In the genomic region with DNA sequence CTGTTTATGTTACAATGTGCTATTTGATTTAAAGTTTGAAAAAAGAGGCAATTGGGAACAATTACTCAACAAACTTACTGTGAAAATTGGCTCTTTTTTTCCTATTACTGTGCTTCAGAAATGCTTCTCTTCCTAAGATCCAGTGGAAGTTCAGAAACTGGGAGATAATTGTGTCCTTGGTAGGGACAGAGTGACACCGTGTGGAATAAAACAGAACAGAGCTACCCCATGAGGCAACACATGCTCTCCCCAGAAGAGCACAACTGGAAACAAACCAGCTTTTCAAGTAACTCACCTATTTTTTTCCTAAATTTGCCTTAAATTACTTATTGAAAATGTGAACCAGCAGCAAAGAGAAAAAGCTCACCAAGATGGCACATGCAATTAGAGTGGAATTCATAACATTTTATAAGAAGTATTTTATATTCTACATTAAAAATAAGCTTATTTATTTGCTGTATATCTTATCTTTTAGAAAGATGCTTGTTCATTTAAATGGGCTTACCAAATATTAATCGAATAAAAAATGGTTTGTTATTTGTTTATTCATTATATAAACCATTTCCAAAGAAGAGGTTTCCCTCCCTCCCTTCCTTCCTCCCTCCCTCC, we compare ENCODE assay signal across 8 cellular contexts.
DNase-seq lines count a peak whose midpoint lies in the region; ATAC-seq, FAIRE-seq and TF ChIP-seq lines count a peak whose summit lies in the region.

No MANE protein-coding gene starts in this region.

- TF ChIP-seq RAD21 in IMR-90 (IDR thresholded peaks at IDR 0.05; ENCODE audit: low read length) = peak; percentile 98

- H3K56ac ChIP-seq in IMR-90 (ENCODE audit: extremely low read depth, insufficient read depth, low read length) = no peak overlapping the region

- intact Hi-C loops in A673 (cut with micrococcal nuclease; ENCODE audit: unreplicated experiment) = loop anchor here (1.0 to 10.0 kb wide), 6 partner anchors 52 to 1653 kb away; a partner anchor contains a TSS
- intact Hi-C loops in IMR-90 (cut with micrococcal nuclease) = loop anchor here (1.0 to 10.0 kb wide), 3 partner anchors 865 to 1144 kb away; a partner anchor contains a TSS
- intact Hi-C loops in Right ventricle myocardium superior (cut with DNase I) = loop anchor here (2.0 kb wide), 1 partner anchor 1143 kb away; no protein-coding TSS in a partner anchor

- no peak overlapping the region for H2BK5ac ChIP-seq in IMR-90 (ENCODE audit: low read depth, low read length, poor library complexity, severe bottlenecking)

- no CpG with 5 or more reads among the region's 2 CpGs for WGBS in IMR-90 (ENCODE audit: extremely low coverage in 2 of 2, insufficient read length in 1 of 2), 2 experiments

- no peak for TF ChIP-seq POLR2A in IMR-90 (IDR thresholded peaks at IDR 0.05; ENCODE audit: low read depth, low read length)

- H2BK120ac ChIP-seq in IMR-90 (ENCODE audit: low read depth, low read length) = no peak overlapping the region

- H3K36me3 ChIP-seq in A673 (ENCODE audit: insufficient read depth, low read length, poor library complexity, severe bottlenecking) = no peaks in the 10 kb centered on the region
- H3K36me3 ChIP-seq in IMR-90 (ENCODE audit: control insufficient read depth, insufficient read depth, low read length) = no peaks in the 10 kb centered on the region

- DNase-seq in A673 (ENCODE audit: low spot score) (peak; percentile 87), IMR-90 (peak; percentile 81), Right ventricle myocardium superior (no peak), retina (peak; percentile 80)
- no peak for DNase-seq in effector CD8-positive, alpha-beta T cell (lab: John Stamatoyannopoulos, UW)

- H2AFZ ChIP-seq in IMR-90 (replicated peaks; ENCODE audit: low read length, poor library complexity) = no peak overlapping the region

- H4K5ac ChIP-seq in IMR-90 (ENCODE audit: low read depth, low read length) = no peak overlapping the region

- no peak overlapping the region for H3K23ac ChIP-seq in IMR-90 (ENCODE audit: low read depth, low read length)

- H3K9me3 ChIP-seq in A673 (ENCODE audit: low read depth, low read length, poor library complexity, severe bottlenecking) (no peaks in the 10 kb centered on the region), IMR-90 (ENCODE audit: control insufficient read depth, insufficient read depth, low read length) (no peaks in the 10 kb centered on the region)

- peak; percentile 96 for FAIRE-seq in TTC549 (lab: Jason Lieb, UNC)

- H3K27ac ChIP-seq in A673 (ENCODE audit: low read depth, low read length, poor library complexity, severe bottlenecking) (no peak overlapping the region), IMR-90 (ENCODE audit: insufficient read depth, low read length) (no peak overlapping the region)

- no peaks in the 10 kb centered on the region for H4K20me1 ChIP-seq in IMR-90 (ENCODE audit: insufficient read depth, low read length)

- POLR2A ChIA-PET in A673 (lab: Charles Lee; ENCODE audit: low non-redundant PET) (interaction anchor here (0.6 to 0.7 kb wide), 2 partner anchors 28 to 1140 kb away, joined by 4 to 33 read pairs; no protein-coding TSS in a partner anchor), IMR-90 (lab: Charles Lee; ENCODE audit: unreplicated experiment) (interaction anchor here (0.8 kb wide), 1 partner anchor 1139 kb away, joined by 3 read pairs; no protein-coding TSS in a partner anchor)

- peak; percentile 84 for TF ChIP-seq CTCF in A673 (conservative IDR thresholded peaks at IDR 0.05; ENCODE audit: low read depth, low read length)
- peak; percentile 94 for TF ChIP-seq CTCF in IMR-90 (conservative IDR thresholded peaks at IDR 0.05; ENCODE audit: low read depth, low read length)

- H3K9ac ChIP-seq in IMR-90 (ENCODE audit: low read depth, low read length) = no peak overlapping the region

- H2BK20ac ChIP-seq in IMR-90 (ENCODE audit: low read depth, low read length) = no peak overlapping the region

- no peak overlapping the region for H2BK15ac ChIP-seq in IMR-90 (ENCODE audit: low read depth, low read length)

- H4K8ac ChIP-seq in IMR-90 (ENCODE audit: low read depth in 2 of 2, low read length in 2 of 2) = no peak overlapping the region

- no peak overlapping the region for H3K4me2 ChIP-seq in IMR-90 (ENCODE audit: low read depth, low read length)

- H3K14ac ChIP-seq in IMR-90 (replicated peaks; ENCODE audit: low read depth, low read length) = no peak overlapping the region

- dilution Hi-C loops in IMR-90 (cut with HindIII; ENCODE audit: low sequenced_read_pairs, unreplicated experiment) = no loop called here

- no peaks in the 10 kb centered on the region for H3K9me1 ChIP-seq in IMR-90 (ENCODE audit: insufficient read depth, low read length)

- no peaks in the 10 kb centered on the region for H3K79me1 ChIP-seq in IMR-90 (ENCODE audit: low read depth in 1 of 2, low read length in 2 of 2)

- no peak overlapping the region for H2AK5ac ChIP-seq in IMR-90 (ENCODE audit: low read depth, low read length)

- H3K4me3 ChIP-seq in A673 (ENCODE audit: low read depth, low read length, poor library complexity, severe bottlenecking) (no peak overlapping the region), IMR-90 (ENCODE audit: insufficient read depth, low read depth, low read length) (no peak overlapping the region)

- H2AK9ac ChIP-seq in IMR-90 (replicated peaks; ENCODE audit: low read depth, low read length, poor library complexity) = no peak overlapping the region

- BruUV-seq in A673 (replicated peaks; lab: Mats Ljungman, UMichigan) (no TSS peak), IMR-90 (replicated peaks; lab: Mats Ljungman, UMichigan) (no TSS peak)

- H3K18ac ChIP-seq in IMR-90 (ENCODE audit: low read depth, low read length) = no peak overlapping the region

- in situ Hi-C loops in IMR-90 (cut with MboI; ENCODE audit: low sequenced_read_pairs) = loop anchor here (25.0 kb wide), 2 partner anchors 1542 to 1667 kb away; no protein-coding TSS in a partner anchor

- ATAC-seq in IMR-90 (ENCODE audit: low read depth) (peak; percentile 99), Right ventricle myocardium superior (ENCODE audit: poor library complexity) (peak; percentile 92), HG02970 (IDR thresholded peaks at IDR 0.05; ENCODE audit: low FRiP score, unreplicated experiment) (no peak), GM21717 (IDR thresholded peaks at IDR 0.05; ENCODE audit: unreplicated experiment) (no peak)

- no peak overlapping the region for H3K4ac ChIP-seq in IMR-90 (ENCODE audit: low read depth, low read length)

- no peak overlapping the region for H4K91ac ChIP-seq in IMR-90 (ENCODE audit: insufficient read depth, low read depth, low read length)

- CTCF ChIA-PET in A673 (lab: Charles Lee) = interaction anchor here (0.6 to 2.1 kb wide), 11 partner anchors 13 to 1659 kb away, joined by 3 to 22 read pairs (median 4); no protein-coding TSS in a partner anchor
- CTCF ChIA-PET in IMR-90 (lab: Yijun Ruan, JAX) = interaction anchor here (0.6 to 1.4 kb wide), 15 partner anchors 14 to 1216 kb away, joined by 3 to 11 read pairs (median 4); no protein-coding TSS in a partner anchor

- H3K4me1 ChIP-seq in A673 (ENCODE audit: insufficient read depth, low read length, poor library complexity, severe bottlenecking) = peaks cover 23% of the 10 kb centered on the region
- H3K4me1 ChIP-seq in IMR-90 (ENCODE audit: control insufficient read depth, insufficient read depth, low read length) = no peaks in the 10 kb centered on the region

- H3K27me3 ChIP-seq in A673 (replicated peaks; ENCODE audit: insufficient read depth, low read depth, low read length, poor library complexity) (no peaks in the 10 kb centered on the region), IMR-90 (ENCODE audit: control insufficient read depth, insufficient read depth, low read length) (no peaks in the 10 kb centered on the region)

TF ChIP-seq in IMR-90, 13 proteins besides CTCF, POLR2A, EP300 and RAD21:
- TF ChIP-seq RCOR1 (IDR thresholded peaks at IDR 0.05; ENCODE audit: insufficient replicate concordance, low read length) (no peak), CEBPB (IDR thresholded peaks at IDR 0.05; ENCODE audit: low read depth, low read length) (peak; percentile 79; the same call in 1 of the 2 replicates), NFE2L2 (IDR thresholded peaks at IDR 0.05; ENCODE audit: low read depth, low read length) (no peak), FOS (IDR thresholded peaks at IDR 0.05; ENCODE audit: low read depth, low read length) (no peak), RFX5 (IDR thresholded peaks at IDR 0.05; ENCODE audit: low read depth, low read length) (no peak), SMC3 (IDR thresholded peaks at IDR 0.05; ENCODE audit: low read depth, low read length) (peak; percentile 98), MAZ (IDR thresholded peaks at IDR 0.05; ENCODE audit: borderline replicate concordance, low read depth, low read length) (peak; percentile 34; the same call in 1 of the 2 replicates), MXI1 (IDR thresholded peaks at IDR 0.05; ENCODE audit: borderline replicate concordance, low read depth, low read length) (peak; percentile 16; the same call in 1 of the 2 replicates)
- TF ChIP-seq, protein P1, sequence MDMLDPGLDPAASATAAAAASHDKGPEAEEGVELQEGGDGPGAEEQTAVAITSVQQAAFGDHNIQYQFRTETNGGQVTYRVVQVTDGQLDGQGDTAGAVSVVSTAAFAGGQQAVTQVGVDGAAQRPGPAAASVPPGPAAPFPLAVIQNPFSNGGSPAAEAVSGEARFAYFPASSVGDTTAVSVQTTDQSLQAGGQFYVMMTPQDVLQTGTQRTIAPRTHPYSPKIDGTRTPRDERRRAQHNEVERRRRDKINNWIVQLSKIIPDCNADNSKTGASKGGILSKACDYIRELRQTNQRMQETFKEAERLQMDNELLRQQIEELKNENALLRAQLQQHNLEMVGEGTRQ (IDR thresholded peaks at IDR 0.05; ENCODE audit: low read depth, low read length) = no peak

Comparison
In these comparisons a context has a peak if more than half of its experiments do, and no peak if none do; other contexts are left out.
1. DNase-seq: peak in A673 (single experiment), IMR-90 (single experiment) and retina (single experiment); none in Right ventricle myocardium superior (single experiment) and effector CD8-positive, alpha-beta T cell (single experiment).
2. ATAC-seq: peak in IMR-90 (single experiment) and Right ventricle myocardium superior (single experiment); none in HG02970 (single experiment) and GM21717 (single experiment).